21 cellular contexts compared by ENCODE assay signal in the genomic region with DNA sequence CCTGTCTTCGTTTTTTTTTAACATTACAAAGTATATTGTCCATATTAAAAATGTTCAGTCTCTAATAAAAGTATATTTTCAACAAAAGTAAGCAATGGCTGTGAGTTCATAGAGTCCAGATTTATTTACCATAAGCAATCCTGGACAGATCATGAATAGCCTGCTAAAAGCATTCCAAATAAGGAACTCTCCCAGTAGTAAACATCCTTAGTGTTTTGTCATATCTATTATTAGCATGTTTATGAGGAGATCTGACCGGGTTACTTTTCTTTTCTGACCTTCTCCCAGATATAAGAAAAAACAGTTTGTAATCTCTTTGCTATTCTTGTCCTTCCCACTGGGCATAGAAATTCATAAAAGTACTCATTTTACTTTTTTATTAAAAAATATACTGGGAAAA.
DNase-seq lines count a peak whose midpoint lies in the region; ATAC-seq and TF ChIP-seq lines count a peak whose summit lies in the region.
"Had no signal": no experiment of that assay in that cellular context is flagged by ENCODE, and none has a peak within 500 bp of the region (broad histone marks: within the 10 kb centered on the region; RNA-seq: fewer than 3 reads in every experiment).

No MANE protein-coding gene starts in this region.

- peak in 3 of 4 donors; percentile 79 to 98 (median 92) for ATAC-seq in psoas muscle
- ATAC-seq: GM12878, Right ventricle myocardium inferior had no signal

- no peak overlapping the region for H3K4me3 Mint-ChIP-seq in endodermal cell
- H3K4me3 Mint-ChIP-seq: CD4-positive, CD25-positive, alpha-beta regulatory T cell; H9 had no signal

- H3K27ac ChIP-seq in AG04450 (ENCODE audit: low read depth, low read length) (no peak overlapping the region), psoas muscle (peak overlapping the region; percentile 77), endodermal cell (ENCODE audit: low read depth, low read length) (no peak overlapping the region)
- H3K27ac ChIP-seq: HL-60, SJSA1 had no signal

- H3K27ac Mint-ChIP-seq in endodermal cell: no peak overlapping the region
- H3K27ac Mint-ChIP-seq: CD4-positive, CD25-positive, alpha-beta regulatory T cell had no signal

- H3K9me3 ChIP-seq in AG04450 (ENCODE audit: control insufficient read depth, insufficient read depth, low read length) (no peaks in the 10 kb centered on the region), psoas muscle (peaks cover 8% of the 10 kb centered on the region), endodermal cell (ENCODE audit: control insufficient read depth, low read length) (peaks cover 20% of the 10 kb centered on the region)
- H3K9me3 ChIP-seq: SJSA1 had no signal

- H3K36me3 ChIP-seq in psoas muscle (ENCODE audit: insufficient read depth in 1 of 2, low read depth in 1 of 2): no peaks in the 10 kb centered on the region
- no peaks in the 10 kb centered on the region for H3K36me3 ChIP-seq in endodermal cell (ENCODE audit: control insufficient read depth, insufficient read depth, low read length)
- H3K36me3 ChIP-seq: SJSA1 had no signal

- no peak overlapping the region for H3K9ac ChIP-seq in endodermal cell (ENCODE audit: extremely low read depth, low read length, poor library complexity, severe bottlenecking)

- no peaks in the 10 kb centered on the region for H3K36me3 Mint-ChIP-seq in endodermal cell (ENCODE audit: low read depth)
- H3K36me3 Mint-ChIP-seq: CD4-positive, CD25-positive, alpha-beta regulatory T cell had no signal

- peak; percentile 3 for DNase-seq in AG04450 (ENCODE audit: low read depth, low spot score)
- peak; percentile 85 for DNase-seq in HCEC 1CT
- peak; percentile 13 for DNase-seq in fibroblast of pulmonary artery (ENCODE audit: low read depth)
- DNase-seq in psoas muscle: no peak
- DNase-seq in cerebellum (ENCODE audit: low spot score): no peak
- no peak for DNase-seq in activated T-cell treated with anti-CD3 and anti-CD28 coated beads, Interleukin-2, amount 50 U/mL, for 48 hours
- DNase-seq in iPS-NIHi11 (ENCODE audit: low spot score): no peak
- DNase-seq in endodermal cell: no peak
- DNase-seq: CD4-positive, CD25-positive, alpha-beta regulatory T cell; DMS79 treated with DMSO at 0.1 percent for 48 hours; H9; KBM-7; NCI-H1105 treated with DMSO at 0.1 percent for 48 hours; NCI-H2029 treated with DMSO at 0.1 percent for 48 hours; NCI-H2171; NCI-H345; NCI-H524 had no signal

- 19 to 34% (median 26%) methylated on average over 2 of the region's 2 CpGs for WGBS in psoas muscle, 3 donors
- 100% methylated on average over 1 of the region's 2 CpGs; no CpG with 5 or more reads in 1 of the 2 experiments for WGBS in endodermal cell (ENCODE audit: insufficient coverage in 1 of 2, insufficient read length in 1 of 2), 2 experiments

- H3K4me1 Mint-ChIP-seq in endodermal cell: peaks cover 21% of the 10 kb centered on the region
- H3K4me1 Mint-ChIP-seq: CD4-positive, CD25-positive, alpha-beta regulatory T cell had no signal

- no peaks in the 10 kb centered on the region for H3K27me3 Mint-ChIP-seq in endodermal cell (ENCODE audit: insufficient read depth)
- H3K27me3 Mint-ChIP-seq: CD4-positive, CD25-positive, alpha-beta regulatory T cell had no signal

- POLR2A ChIA-PET in AG04450 (lab: Yijun Ruan, JAX): no interaction called here

- H3K9me3 Mint-ChIP-seq in endodermal cell: peaks cover 19% of the 10 kb centered on the region

- H3K27me3 ChIP-seq in AG04450 (ENCODE audit: control insufficient read depth, insufficient read depth, low read length) (no peaks in the 10 kb centered on the region), psoas muscle (ENCODE audit: insufficient read depth in 3 of 3, low read length in 2 of 3) (no peaks in the 10 kb centered on the region), endodermal cell (ENCODE audit: control insufficient read depth, insufficient read depth, low read length, poor library complexity, severe bottlenecking) (no peaks in the 10 kb centered on the region)
- H3K27me3 ChIP-seq: SJSA1 had no signal

- H3K4me3 ChIP-seq in AG04450 (ENCODE audit: low read depth, low read length): no peak overlapping the region
- no peak overlapping the region for H3K4me3 ChIP-seq in fibroblast of pulmonary artery (replicated peaks; ENCODE audit: low read depth, low read length)
- H3K4me3 ChIP-seq in psoas muscle: no peak overlapping the region
- no peak overlapping the region for H3K4me3 ChIP-seq in endodermal cell (ENCODE audit: low read length)
- H3K4me3 ChIP-seq: GM12878, SJSA1 had no signal

- peaks cover 11% of the 10 kb centered on the region for H3K4me1 ChIP-seq in psoas muscle
- H3K4me1 ChIP-seq in endodermal cell (ENCODE audit: control insufficient read depth, insufficient read depth, low read length): no peaks in the 10 kb centered on the region
- H3K4me1 ChIP-seq: SJSA1 had no signal

- TF ChIP-seq CTCF in AG04450 (IDR thresholded peaks at IDR 0.05; ENCODE audit: low read depth, low read length) (no peak), fibroblast of pulmonary artery (IDR thresholded peaks at IDR 0.05; ENCODE audit: low read length, missing control alignments) (no peak), psoas muscle (IDR thresholded peaks at IDR 0.05) (no peak), endodermal cell (conservative IDR thresholded peaks at IDR 0.05) (no peak)

- CTCF ChIA-PET in AG04450 (lab: Charles Lee): no interaction called here

- intact Hi-C loops in psoas muscle (cut with DNase I): no loop called here

Comparison
In these comparisons a context has a peak if more than half of its experiments do, and no peak if none do; other contexts are left out.
1. DNase-seq: peak in AG04450 (single experiment), HCEC 1CT (single experiment) and fibroblast of pulmonary artery (single experiment); none in psoas muscle (0 of 2), cerebellum (single experiment), activated T-cell treated with anti-CD3 and anti-CD28 coated beads, Interleukin-2, amount 50 U/mL, for 48 hours (0 of 2), iPS-NIHi11 (single experiment) and endodermal cell (single experiment).